2 cellular contexts compared by ENCODE assay signal in genomic region chr17:6346387-6346786, GRCh38.
TF ChIP-seq lines count a peak whose summit lies in the region.

No MANE protein-coding gene starts in this region.

TF ChIP-seq in A549, 52 proteins besides CTCF, POLR2A, EP300 and RAD21:
- TF ChIP-seq ESRRA (IDR thresholded peaks at IDR 0.05; ENCODE audit: borderline replicate concordance, low read length) (no peak), BHLHE40 (IDR thresholded peaks at IDR 0.05; ENCODE audit: low read depth, low read length) (no peak), NPAS2 (CRISPR knock-in tag; IDR thresholded peaks at IDR 0.05; ENCODE audit: borderline replicate concordance) (no peak), GATA3 (IDR thresholded peaks at IDR 0.05; ENCODE audit: borderline replicate concordance) (no peak), RNF2 (IDR thresholded peaks at IDR 0.05; ENCODE audit: borderline replicate concordance, low read depth) (no peak), HMGXB4 (CRISPR knock-in tag; IDR thresholded peaks at IDR 0.05; ENCODE audit: borderline replicate concordance) (no peak), FOXS1 (CRISPR knock-in tag; IDR thresholded peaks at IDR 0.05) (no peak), MAFK (IDR thresholded peaks at IDR 0.05; ENCODE audit: partially characterized antibody) (no peak), POLR2AphosphoS2 (conservative IDR thresholded peaks at IDR 0.05; ENCODE audit: low read length) (no peak), NFE2L2 (conservative IDR thresholded peaks at IDR 0.05; ENCODE audit: low read length) (no peak)
TF ChIP-seq in A549: peak in this region for 0.

TF ChIP-seq in H1, 55 proteins besides CTCF, POLR2A, EP300 and RAD21:
- TF ChIP-seq SP1 (IDR thresholded peaks at IDR 0.05; ENCODE audit: low read depth, low read length) (no peak), RFX5 (IDR thresholded peaks at IDR 0.05; ENCODE audit: borderline replicate concordance, low read depth, low read length) (no peak), PHF8 (conservative IDR thresholded peaks at IDR 0.05; ENCODE audit: low read depth, low read length) (no peak), MAX (IDR thresholded peaks at IDR 0.05) (no peak), BRCA1 (IDR thresholded peaks at IDR 0.05; ENCODE audit: low read depth, low read length) (no peak), NANOG (IDR thresholded peaks at IDR 0.05; ENCODE audit: insufficient read depth, low read depth, low read length, poor library complexity, severe bottlenecking) (no peak), GTF2F1 (IDR thresholded peaks at IDR 0.05; ENCODE audit: borderline replicate concordance, low read depth, low read length) (no peak), CHD1 (IDR thresholded peaks at IDR 0.05; ENCODE audit: low read depth, low read length) (no peak), TCF12 (IDR thresholded peaks at IDR 0.05; ENCODE audit: low read depth, low read length) (no peak), CHD2 (IDR thresholded peaks at IDR 0.05; ENCODE audit: low read length) (no peak), TBP (IDR thresholded peaks at IDR 0.05; ENCODE audit: low read depth, low read length) (no peak), SAP30 (IDR thresholded peaks at IDR 0.05; ENCODE audit: insufficient read depth, insufficient replicate concordance, low read length) (no peak), SP4 (IDR thresholded peaks at IDR 0.05; ENCODE audit: low read length) (no peak), CBX5 (IDR thresholded peaks at IDR 0.05; ENCODE audit: low read depth, low read length) (no peak), POU5F1 (IDR thresholded peaks at IDR 0.05; ENCODE audit: low read depth, low read length) (no peak), SIRT6 (IDR thresholded peaks at IDR 0.05; ENCODE audit: low read length) (no peak), TAF1 (IDR thresholded peaks at IDR 0.05; ENCODE audit: low read depth, low read length) (no peak), JUND (IDR thresholded peaks at IDR 0.05; ENCODE audit: low read length) (no peak)
